In genomic region chr9:34190996-34191892, GRCh38 we compare ENCODE assay signal across 8 cellular contexts. TPM values are rescaled to one million over a fixed set of nuclear protein-coding genes. Genes with fewer than 3 reads are reported as not detected.
DNase-seq lines count a peak whose midpoint lies in the region; ATAC-seq and TF ChIP-seq lines count a peak whose summit lies in the region.

No MANE protein-coding gene starts in this region.

- TF ChIP-seq CTCF in heart right ventricle (IDR thresholded peaks at IDR 0.05) (peak in 5 of 9 donors; percentile 11 to 45 (median 33)), PC-3 (conservative IDR thresholded peaks at IDR 0.05; ENCODE audit: low read depth, low read length) (peak; percentile 51), fibroblast of the aortic adventitia (IDR thresholded peaks at IDR 0.05; ENCODE audit: insufficient read depth, low read length) (peak; percentile 30), prostate gland (IDR thresholded peaks at IDR 0.05) (no peak)

- H3K9ac ChIP-seq in PC-3 (ENCODE audit: low read length) (no peak overlapping the region), subcutaneous abdominal adipose tissue (ENCODE audit: low read length in 5 of 5) (no peak overlapping the region)

- WGBS in heart right ventricle, 2 donors = 47 to 48% methylated on average over 5 of the region's 5 CpGs
- WGBS in prostate gland = 40% methylated on average over 5 of the region's 5 CpGs

- H3K27me3 ChIP-seq in heart right ventricle = no peaks in the 10 kb centered on the region
- no peaks in the 10 kb centered on the region for H3K27me3 ChIP-seq in PC-3 (ENCODE audit: low read length)
- H3K27me3 ChIP-seq in subcutaneous abdominal adipose tissue (ENCODE audit: control insufficient read depth in 5 of 5, insufficient read depth in 4 of 5, low read length in 5 of 5) = no peaks in the 10 kb centered on the region
- H3K27me3 ChIP-seq in prostate gland (replicated peaks; ENCODE audit: insufficient read depth) = no peaks in the 10 kb centered on the region

- DNase-seq in heart right ventricle (no peak), cardiac septum (ENCODE audit: low spot score) (no peak), PC-3 (peak; percentile 28), fibroblast of the aortic adventitia (ENCODE audit: low read depth) (peak; percentile 39), prostate gland (ENCODE audit: low spot score) (no peak)

- TF ChIP-seq POLR2A in prostate gland (IDR thresholded peaks at IDR 0.05) = no peak

- H3K4me1 ChIP-seq in heart right ventricle (peaks cover 0 to 78% (median 49%) of the 10 kb centered on the region in 9 donors), PC-3 (ENCODE audit: insufficient read depth, low read length) (peaks cover 13% of the 10 kb centered on the region), subcutaneous abdominal adipose tissue (ENCODE audit: control insufficient read depth in 5 of 5, insufficient read depth in 5 of 5, low read length in 5 of 5) (peaks cover 0 to 17% (median 11%) of the 10 kb centered on the region in 5 donors), prostate gland (replicated peaks) (no peaks in the 10 kb centered on the region)

- POLR2A ChIA-PET in PC-3 (lab: Charles Lee; ENCODE audit: unreplicated experiment) = no interaction called here

- intact Hi-C loops in heart right ventricle (cut with DNase I) = loop anchor here in 2 of 10 donors (10.0 kb wide), 2 partner anchors 54 to 56 kb away; no protein-coding TSS in a partner anchor
- intact Hi-C loops in cardiac septum (cut with DNase I) = no loop called here
- intact Hi-C loops in PC-3 (cut with micrococcal nuclease) = no loop called here
- intact Hi-C loops in prostate gland (cut with DNase I) = no loop called here

- H4K20me1 ChIP-seq in PC-3 (ENCODE audit: low read length) = peaks cover 19% of the 10 kb centered on the region; the same call in 1 of the 2 replicates

- H3K27ac ChIP-seq in heart right ventricle = peak overlapping the region in 2 of 10 donors; percentile 2 to 35
- no peak overlapping the region for H3K27ac ChIP-seq in PC-3 (ENCODE audit: low read length)
- H3K27ac ChIP-seq in subcutaneous abdominal adipose tissue (ENCODE audit: low read depth, low read length) = peak overlapping the region; percentile 41
- no peak overlapping the region for H3K27ac ChIP-seq in prostate gland

- no peak overlapping the region for H2AFZ ChIP-seq in PC-3 (ENCODE audit: low read length)

- H3K4me2 ChIP-seq in PC-3 (ENCODE audit: low read length) = 0 out of 2 replicates have a peak overlapping the region, but pooled peaks have one; percentile 16

- H3K79me2 ChIP-seq in PC-3 (ENCODE audit: low read length) = peaks cover 90% of the 10 kb centered on the region

- ATAC-seq in heart right ventricle = peak in 1 of 8 donors; percentile 12
- ATAC-seq in PC-3 = 0 out of 2 replicates have a peak, but pooled peaks have one; percentile 31
- no peak for ATAC-seq in HG03457 (IDR thresholded peaks at IDR 0.05; ENCODE audit: unreplicated experiment)
- no peak for ATAC-seq in HG02610 (IDR thresholded peaks at IDR 0.05; ENCODE audit: unreplicated experiment)

- peaks cover 0 to 4% (median 0%) of the 10 kb centered on the region in 11 donors for H3K9me3 ChIP-seq in heart right ventricle
- no peaks in the 10 kb centered on the region for H3K9me3 ChIP-seq in PC-3 (ENCODE audit: low read length)
- H3K9me3 ChIP-seq in subcutaneous abdominal adipose tissue (ENCODE audit: control insufficient read depth in 5 of 5, low read length in 5 of 5) = no peaks in the 10 kb centered on the region
- no peaks in the 10 kb centered on the region for H3K9me3 ChIP-seq in prostate gland

- H3K36me3 ChIP-seq in heart right ventricle (peaks cover 0 to 14% (median 3%) of the 10 kb centered on the region in 9 donors), PC-3 (ENCODE audit: low read depth, low read length) (no peaks in the 10 kb centered on the region; the same call in 1 of the 2 replicates), subcutaneous abdominal adipose tissue (ENCODE audit: control insufficient read depth in 5 of 5, insufficient read depth in 5 of 5, low read length in 5 of 5) (peaks cover 0 to 2% (median 0%) of the 10 kb centered on the region in 5 donors), prostate gland (no peaks in the 10 kb centered on the region)

- no peaks in the 10 kb centered on the region for H3K9me2 ChIP-seq in PC-3 (replicated peaks; ENCODE audit: low read length)

- no TSS peak for BruUV-seq in PC-3 (replicated peaks; lab: Mats Ljungman, UMichigan)

- H3K4me3 ChIP-seq in heart right ventricle (no peak overlapping the region), PC-3 (ENCODE audit: low read length) (no peak overlapping the region), fibroblast of the aortic adventitia (ENCODE audit: low read depth, low read length) (no peak overlapping the region), subcutaneous abdominal adipose tissue (ENCODE audit: low read depth in 1 of 5, low read length in 5 of 5) (no peak overlapping the region), prostate gland (no peak overlapping the region)

- H3F3A ChIP-seq in PC-3 (ENCODE audit: low read length, unreplicated experiment) = no peaks in the 10 kb centered on the region

- CTCF ChIA-PET in PC-3 (lab: Charles Lee) = interaction anchor here (1.0 kb wide), 1 partner anchor 13 kb away, joined by 3 read pairs; no protein-coding TSS in a partner anchor

RNA-seq across cellular contexts. Expression of gene UBAP1, which starts 12.4 kb away (rescaled TPM):
- 10 to 100 TPM; 39.5 to 54.2 (median 43.3) TPM for total RNA-seq in heart right ventricle
- 10 to 100 TPM; 18.4 to 41.1 TPM for polyA plus RNA-seq in heart right ventricle
- 40.6 TPM for total RNA-seq in cardiac septum
- total RNA-seq in PC-3 (2014; rRNA removed) = 15.2 and 16.5 TPM in 2 replicates
- total RNA-seq in fibroblast of the aortic adventitia (ENCODE audit: low replicate concordance) = 27.5 and 57.1 TPM in 2 replicates
- 10 to 100 TPM; 38.3 to 72.2 TPM for total RNA-seq in prostate gland

Comparison
In these comparisons a context has a peak if more than half of its experiments do, and no peak if none do; other contexts are left out.
1. DNase-seq: peak in PC-3 (single experiment) and fibroblast of the aortic adventitia (single experiment); none in heart right ventricle (0 of 2), cardiac septum (single experiment) and prostate gland (single experiment).
2. CTCF ChIP-seq: peak in heart right ventricle (5 of 9), PC-3 (single experiment) and fibroblast of the aortic adventitia (single experiment); none in prostate gland (0 of 4).